Comparison of ENCODE assay signal across 8 cellular contexts in genomic region chr3:158570999-158571702, GRCh38. TPM values are rescaled to one million over a fixed set of nuclear protein-coding genes. Genes with fewer than 3 reads are reported as not detected.
DNase-seq lines count a peak whose midpoint lies in the region; ATAC-seq, FAIRE-seq and TF ChIP-seq lines count a peak whose summit lies in the region.

MLF1 (plus strand) TSS chr3:158571194; CDS start chr3:158571301, 107 bp downstream.

- WGBS in HepG2 (ENCODE audit: low lambda C conversion rate): 58% methylated on average over 34 of the region's 51 CpGs

- TF ChIP-seq POLR2A in HepG2 (IDR thresholded peaks at IDR 0.05; ENCODE audit: insufficient read depth in 1 of 2, low read depth in 2 of 2, low read length in 2 of 2): no peak

- H2AFZ ChIP-seq in HepG2 (ENCODE audit: low read length): no peak within 1 kb of the TSS

- no peaks in the 10 kb centered on the region for H4K20me1 ChIP-seq in HepG2 (ENCODE audit: insufficient read depth, low read length)

- H3K4me1 ChIP-seq in HepG2 (ENCODE audit: insufficient read depth, low read length): 0 out of 2 replicates have a peak, but pooled peaks cover 9% of the 10 kb centered on the region

- TF ChIP-seq CTCF in HepG2 (CRISPR knock-in tag; IDR thresholded peaks at IDR 0.05): no peak

- DNase-seq in ACHN: peak; percentile 94
- peak; percentile 92 to 97 for DNase-seq in NCI-H524 (lab: John Stamatoyannopoulos, UW)
- peak; percentile 40 to 72 for DNase-seq in activated CD8-positive, alpha-beta memory T cell treated with anti-CD3 and anti-CD28 coated beads for 1 hour (ENCODE audit: extremely low read depth in 1 of 2, low read depth in 1 of 2)
- DNase-seq in ecto neural progenitor cell (ENCODE audit: low spot score): peak; percentile 97
- DNase-seq in HepG2 (ENCODE audit: low spot score): peak; percentile 38
- DNase-seq in stimulated activated CD4-positive, alpha-beta T cell treated with anti-CD3 and anti-CD28 coated beads, Interleukin-1b, Interleukin-23, amount 100 ng/mL, for 48 hours: peak; percentile 90

- no peak for TF ChIP-seq RAD21 in HepG2 (CRISPR knock-in tag; IDR thresholded peaks at IDR 0.05)

- no peak for FAIRE-seq in HepG2 (lab: Jason Lieb, UNC)

- intact Hi-C loops in HepG2 (cut with micrococcal nuclease; ENCODE audit: unreplicated experiment): no loop called here

- no peak within 1 kb of the TSS for H3K27ac ChIP-seq in HepG2 (ENCODE audit: extremely low read length, insufficient read depth, low read length)

- in situ Hi-C loops in ACHN (cut with HindIII; ENCODE audit: low pct_ligation_motif_present, low pct_unique_long_range_greater_than_20kb, low sequenced_read_pairs): no loop called here
- in situ Hi-C loops in HepG2 (cut with HindIII; ENCODE audit: extremely low pct_ligation_motif_present, low pct_unique_long_range_greater_than_20kb): no loop called here

- CTCF ChIA-PET in HepG2 (lab: Yijun Ruan, JAX; ENCODE audit: low intra/inter-chr PET ratio, low total read pairs): no interaction called here

- peak within 1 kb of the TSS; percentile 61 for H3K4me2 ChIP-seq in HepG2 (ENCODE audit: low read depth, low read length)

- H3K9ac ChIP-seq in HepG2 (ENCODE audit: insufficient read depth, low read depth, low read length): no peak within 1 kb of the TSS; the same call in 1 of the 2 replicates

- peaks cover 0 to 3% of the 10 kb centered on the region in 2 experiments; a peak in 1 of 5 replicates for H3K27me3 ChIP-seq in HepG2 (ENCODE audit: control insufficient read depth in 1 of 2, insufficient read depth in 2 of 2, low read length in 2 of 2)

- TF ChIP-seq EP300 in HepG2 (IDR thresholded peaks at IDR 0.05; ENCODE audit: low read depth in 2 of 2, low read length in 2 of 2) (no peak), HepG2 (CRISPR knock-in tag; IDR thresholded peaks at IDR 0.05; ENCODE audit: borderline replicate concordance) (no peak)

- POLR2A ChIA-PET in HepG2 (lab: Yijun Ruan, JAX): no interaction called here

- H3K79me2 ChIP-seq in HepG2 (ENCODE audit: insufficient read depth, low read length): no peaks in the 10 kb centered on the region

- H3K9me3 ChIP-seq in HepG2 (ENCODE audit: low read length): no peaks in the 10 kb centered on the region

- no peaks in the 10 kb centered on the region for H3K36me3 ChIP-seq in HepG2 (replicated peaks in 1 of 2; ENCODE audit: control insufficient read depth in 1 of 2, insufficient read depth in 2 of 2, low read length in 2 of 2)

- H3K4me3 ChIP-seq in HepG2 (replicated peaks in 1 of 3; ENCODE audit: insufficient read depth in 1 of 3, low read depth in 2 of 3, low read length in 3 of 3): peak within 1 kb of the TSS in 1 of 3 experiments; percentile 46; a peak in 1 of 6 replicates

- peak; percentile 100 for ATAC-seq in GM19035 (IDR thresholded peaks at IDR 0.05; ENCODE audit: unreplicated experiment)
- ATAC-seq in HG03354 (IDR thresholded peaks at IDR 0.05; ENCODE audit: poor library complexity, severe bottlenecking, unreplicated experiment): peak; percentile 99
- peak; percentile 93 for ATAC-seq in HepG2

- BruUV-seq in HepG2 (replicated peaks; lab: Mats Ljungman, UMichigan): no TSS peak

TF ChIP-seq in HepG2, 621 proteins besides CTCF, POLR2A, EP300 and RAD21 (continues in another document):
- no peak for TF ChIP-seq FOSL2 (CRISPR knock-in tag; IDR thresholded peaks at IDR 0.05)
- TF ChIP-seq SP2 (CRISPR knock-in tag; IDR thresholded peaks at IDR 0.05): peak; percentile 28; the same call in 1 of the 2 replicates
- TF ChIP-seq ZBTB38 (CRISPR knock-in tag; IDR thresholded peaks at IDR 0.05): peak; percentile 51; the same call in 1 of the 2 replicates
- no peak for TF ChIP-seq ZNF367 (CRISPR knock-in tag; IDR thresholded peaks at IDR 0.05; ENCODE audit: borderline replicate concordance)
- TF ChIP-seq USF2 (IDR thresholded peaks at IDR 0.05; ENCODE audit: low read depth, low read length): no peak
- peak; percentile 41; the same call in 1 of the 2 replicates for TF ChIP-seq USF2 (CRISPR knock-in tag; IDR thresholded peaks at IDR 0.05; ENCODE audit: borderline replicate concordance)
- no peak for TF ChIP-seq SNAPC2 (CRISPR knock-in tag; IDR thresholded peaks at IDR 0.05)
- TF ChIP-seq NPAS2 (CRISPR knock-in tag; IDR thresholded peaks at IDR 0.05; ENCODE audit: borderline replicate concordance): no peak
- 0 out of 2 replicates have a peak, but pooled peaks have one; percentile 25 for TF ChIP-seq TOPORS (CRISPR knock-in tag; IDR thresholded peaks at IDR 0.05)
- peak; percentile 42; the same call in 1 of the 2 replicates for TF ChIP-seq ZNF501 (CRISPR knock-in tag; IDR thresholded peaks at IDR 0.05)
- peak; percentile 76 for TF ChIP-seq ZMYM4 (CRISPR knock-in tag; IDR thresholded peaks at IDR 0.05)
- no peak for TF ChIP-seq ZBTB14 (CRISPR knock-in tag; IDR thresholded peaks at IDR 0.05)
- peak; percentile 74 for TF ChIP-seq RFX3 (CRISPR knock-in tag; IDR thresholded peaks at IDR 0.05)
- no peak for TF ChIP-seq ZBTB20 (CRISPR knock-in tag; IDR thresholded peaks at IDR 0.05; ENCODE audit: borderline replicate concordance, low read depth)
- TF ChIP-seq HOXA3 (CRISPR knock-in tag; IDR thresholded peaks at IDR 0.05): peak; percentile 49; the same call in 1 of the 2 replicates
- TF ChIP-seq RFX1 (IDR thresholded peaks at IDR 0.05): peak; percentile 79
- TF ChIP-seq ZNF12 (CRISPR knock-in tag; IDR thresholded peaks at IDR 0.05): no peak
- TF ChIP-seq KLF6 (CRISPR knock-in tag; IDR thresholded peaks at IDR 0.05): no peak
- no peak for TF ChIP-seq IRF1 (CRISPR knock-in tag; IDR thresholded peaks at IDR 0.05; ENCODE audit: low read depth)
- no peak for TF ChIP-seq HNRNPH1 (optimal IDR thresholded peaks at IDR 0.05; ENCODE audit: low read depth, low read length)
- TF ChIP-seq ZFP1 (CRISPR knock-in tag; IDR thresholded peaks at IDR 0.05): no peak
- no peak for TF ChIP-seq SPEN (CRISPR knock-in tag; IDR thresholded peaks at IDR 0.05; ENCODE audit: low read depth)
- no peak for TF ChIP-seq ZNF761 (CRISPR knock-in tag; conservative IDR thresholded peaks at IDR 0.05)

RNA-seq across cellular contexts. Expression of gene MLF1, which starts in this region (rescaled TPM):
- total RNA-seq in HepG2 (2016; rRNA removed; fragmentation: Illumina TruSeq; extraction: Trizol): 1.0 and 1.9 TPM in 2 replicates
- 0.35 and 1.4 TPM in 2 replicates for total RNA-seq in HepG2 (2016; cell fraction: cytosol; rRNA removed; fragmentation: Illumina TruSeq; extraction: Trizol; ENCODE audit: low read depth)
- total RNA-seq in HepG2 (2016; cell fraction: insoluble cytoplasmic fraction; rRNA removed; fragmentation: Illumina TruSeq; extraction: Trizol): 0.67 and 1.4 TPM in 2 replicates
- total RNA-seq in HepG2 (2016; cell fraction: membrane; rRNA removed; fragmentation: Illumina TruSeq; extraction: Trizol): 0.87 and 0.93 TPM in 2 replicates
- total RNA-seq in HepG2 (2016; cell fraction: nucleus; rRNA removed; fragmentation: Illumina TruSeq; extraction: Trizol): 0.37 TPM in 1 of 2 replicates, not detected in the other
- polyA plus RNA-seq in HepG2 (2011; rRNA removed): 0.88 and 1.1 TPM in 2 replicates
- polyA plus RNA-seq in HepG2 (2011; cell fraction: cytosol; rRNA removed): 0.52 and 1.1 TPM in 2 replicates
- polyA plus RNA-seq in HepG2 (2011; cell fraction: nucleus; rRNA removed): 0.12 and 0.19 TPM in 2 replicates
- polyA plus RNA-seq in HepG2 (2012): 1.4 and 2.1 TPM in 2 replicates
- polyA plus RNA-seq in HepG2 (2016; cell fraction: cytosol; fragmentation: Illumina TruSeq; extraction: Trizol; ENCODE audit: low read depth): 0.51 and 1.2 TPM in 2 replicates
- 0.94 and 0.97 TPM in 2 replicates for polyA plus RNA-seq in HepG2 (2016; cell fraction: insoluble cytoplasmic fraction; fragmentation: Illumina TruSeq; extraction: Trizol; ENCODE audit: low read depth)
- 0.83 and 1.2 TPM in 2 replicates for polyA plus RNA-seq in HepG2 (2016; cell fraction: membrane; fragmentation: Illumina TruSeq; extraction: Trizol; ENCODE audit: low read depth)
- 0.67 TPM in 1 of 2 replicates, not detected in the other for polyA plus RNA-seq in HepG2 (2016; cell fraction: nucleus; fragmentation: Illumina TruSeq; extraction: Trizol; ENCODE audit: insufficient read depth, low read depth)
- 1.2 TPM in 1 of 2 replicates, not detected in the other for polyA minus RNA-seq in HepG2 (2011; rRNA and poly(A)+ RNA removed; ENCODE audit: low replicate concordance)
- polyA minus RNA-seq in HepG2 (2011; cell fraction: cytosol; rRNA and poly(A)+ RNA removed): 0.89 TPM in 1 of 2 replicates, not detected in the other
- 0.50 TPM in 1 of 2 replicates, not detected in the other for polyA minus RNA-seq in HepG2 (2011; cell fraction: nucleus; rRNA and poly(A)+ RNA removed)

Comparison
In these comparisons a context has a peak if more than half of its experiments do, and no peak if none do; other contexts are left out.
1. DNase-seq: peak in every context shown above with its lines; median percentile 97 in ecto neural progenitor cell; 94 in NCI-H524; 94 in ACHN; 90 in stimulated activated CD4-positive, alpha-beta T cell treated with anti-CD3 and anti-CD28 coated beads, Interleukin-1b, Interleukin-23, amount 100 ng/mL, for 48 hours; 56 in activated CD8-positive, alpha-beta memory T cell treated with anti-CD3 and anti-CD28 coated beads for 1 hour; 38 in HepG2.